Comparison of ENCODE assay signal across 8 cellular contexts in the genomic region with DNA sequence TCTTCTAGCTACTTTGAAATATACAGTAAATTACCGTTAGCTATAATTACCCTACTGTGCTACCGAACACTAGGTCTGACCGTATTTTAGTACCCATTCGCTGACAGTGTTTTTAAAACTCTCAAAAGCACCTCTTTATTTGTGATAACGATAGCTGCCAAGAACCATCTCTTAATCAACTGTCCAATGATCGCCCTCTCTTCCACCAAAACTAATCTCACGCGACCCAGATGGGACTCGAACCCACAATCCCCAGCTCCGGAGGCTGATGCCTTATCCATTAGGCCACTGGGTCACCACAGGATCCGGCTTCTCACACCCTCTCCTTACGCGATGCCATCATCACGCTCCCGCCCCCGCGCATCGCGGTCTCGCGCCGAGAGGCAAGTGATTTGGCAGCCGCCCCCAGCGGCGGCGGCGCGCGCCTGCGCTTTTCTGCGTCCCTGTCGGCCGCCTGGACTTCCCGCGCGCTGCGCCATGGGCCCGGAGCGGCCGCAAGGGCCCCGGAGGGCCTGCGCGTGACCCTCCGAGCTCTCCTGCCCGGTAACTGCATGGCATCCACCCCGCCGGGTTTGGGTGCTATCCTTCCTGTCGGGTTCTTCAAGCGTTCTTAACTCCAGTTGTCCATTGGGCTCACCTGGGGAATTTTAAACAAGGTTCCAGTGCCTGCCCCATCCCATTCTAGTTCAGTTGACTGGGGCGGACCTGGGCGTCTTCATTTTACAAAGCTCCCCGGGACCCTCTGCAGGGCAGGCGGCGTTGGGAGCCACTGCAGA. TPM values are rescaled to one million over a fixed set of nuclear protein-coding genes. Genes with fewer than 3 reads are reported as not detected.
A peak's percentile ranks its signal among the peaks of the same experiment; 100 is the strongest.
DNase-seq lines count a peak whose midpoint lies in the region; ATAC-seq, FAIRE-seq and TF ChIP-seq lines count a peak whose summit lies in the region.

No MANE protein-coding gene starts in this region.

- H3K4me1 ChIP-seq in rectal smooth muscle tissue (ENCODE audit: control insufficient read depth, insufficient read depth, low read length) (peaks cover 2% of the 10 kb centered on the region), aorta (ENCODE audit: control insufficient read depth in 1 of 2, insufficient read depth in 2 of 2, low read length in 2 of 2) (no peaks in the 10 kb centered on the region)

- H3K4me3 Mint-ChIP-seq in T-helper 2 cell treated with Interferon-gamma antibody and Interleukin-4, amounts not matched to agents 5 μg/mL and 100 μg/mL, for 36 hours = peak overlapping the region; percentile 84

- in situ Hi-C loops in astrocyte of the cerebellum (cut with HindIII; ENCODE audit: low sequenced_read_pairs) = no loop called here

- no peaks in the 10 kb centered on the region for H3K9me3 ChIP-seq in aorta (ENCODE audit: control insufficient read depth, low read length)

- WGBS in aorta, 2 donors = 1 to 2% methylated on average over 47 to 54 of the region's 54 CpGs

- TF ChIP-seq CTCF in astrocyte of the cerebellum (IDR thresholded peaks at IDR 0.05; ENCODE audit: low read depth, low read length, missing control alignments) = peak; percentile 42

- peak; percentile 96 for DNase-seq in GM18507 (ENCODE audit: extremely low spot score, insufficient read length, low read depth)
- peak; percentile 64 for DNase-seq in NCI-H187 treated with DMSO at 0.1 percent for 48 hours (lab: John Stamatoyannopoulos, UW)
- DNase-seq in T-helper 2 cell treated with Interferon-gamma antibody and Interleukin-4, amounts not matched to agents 5 μg/mL and 100 μg/mL, for 36 hours (ENCODE audit: low spot score) = peak; percentile 98
- peak; percentile 85 for DNase-seq in astrocyte of the cerebellum (ENCODE audit: low read depth)
- DNase-seq in hepatic stellate cell (ENCODE audit: low spot score) = peak; percentile 93
- DNase-seq in aorta = peak; percentile 96 to 99

- peak overlapping the region; percentile 81 for H3K27ac Mint-ChIP-seq in T-helper 2 cell treated with Interferon-gamma antibody and Interleukin-4, amounts not matched to agents 5 μg/mL and 100 μg/mL, for 36 hours

- peak overlapping the region; percentile 55 for H3K9ac ChIP-seq in rectal smooth muscle tissue (ENCODE audit: low read length)

- ATAC-seq in HG02973 (IDR thresholded peaks at IDR 0.05; ENCODE audit: unreplicated experiment) = peak; percentile 86
- ATAC-seq in aorta (ENCODE audit: low FRiP score) = peak; percentile 98

- H3K36me3 Mint-ChIP-seq in T-helper 2 cell treated with Interferon-gamma antibody and Interleukin-4, amounts not matched to agents 5 μg/mL and 100 μg/mL, for 36 hours (ENCODE audit: low read depth) = no peaks in the 10 kb centered on the region

- intact Hi-C loops in aorta (cut with DNase I) = loop anchor here in 1 of 2 donors (2.0 kb wide), 2 partner anchors 15 to 25 kb away; a partner anchor contains a TSS

- H3K4me3 ChIP-seq in astrocyte of the cerebellum (ENCODE audit: low read depth, low read length) = peak overlapping the region; percentile 62
- peak overlapping the region; percentile 75 for H3K4me3 ChIP-seq in rectal smooth muscle tissue (ENCODE audit: low read length)
- peak overlapping the region; percentile 59 to 68 for H3K4me3 ChIP-seq in aorta (ENCODE audit: low read length in 2 of 2)

- FAIRE-seq in GM18507 (lab: Jason Lieb, UNC) = peak; percentile 83

- no peaks in the 10 kb centered on the region for H3K36me3 ChIP-seq in rectal smooth muscle tissue (ENCODE audit: control insufficient read depth, insufficient read depth, low read length)
- H3K36me3 ChIP-seq in aorta (ENCODE audit: control insufficient read depth in 1 of 2, insufficient read depth in 2 of 2, low read length in 1 of 2) = no peaks in the 10 kb centered on the region

- peak overlapping the region; percentile 87 for H3K27ac ChIP-seq in rectal smooth muscle tissue (ENCODE audit: low read depth, low read length)
- H3K27ac ChIP-seq in aorta (ENCODE audit: low read depth in 1 of 2, low read length in 2 of 2) = peak overlapping the region in 1 of 2 donors; percentile 30

- H3K4me1 Mint-ChIP-seq in T-helper 2 cell treated with Interferon-gamma antibody and Interleukin-4, amounts not matched to agents 5 μg/mL and 100 μg/mL, for 36 hours (ENCODE audit: low read depth) = peaks cover 8% of the 10 kb centered on the region

- H3K27me3 ChIP-seq in rectal smooth muscle tissue (ENCODE audit: control insufficient read depth, insufficient read depth, low read length) = no peaks in the 10 kb centered on the region
- no peaks in the 10 kb centered on the region for H3K27me3 ChIP-seq in aorta (ENCODE audit: control insufficient read depth in 1 of 2, insufficient read depth in 2 of 2, low read length in 1 of 2)

- no peaks in the 10 kb centered on the region for H3K9me3 Mint-ChIP-seq in T-helper 2 cell treated with Interferon-gamma antibody and Interleukin-4, amounts not matched to agents 5 μg/mL and 100 μg/mL, for 36 hours

- H3K27me3 Mint-ChIP-seq in T-helper 2 cell treated with Interferon-gamma antibody and Interleukin-4, amounts not matched to agents 5 μg/mL and 100 μg/mL, for 36 hours (ENCODE audit: low read depth) = peaks cover 8% of the 10 kb centered on the region

RNA-seq across cellular contexts. Expression of a gene that starts 15.7 kb away (rescaled TPM):
- 10 to 100 TPM; 19.6 to 20.9 TPM for total RNA-seq in aorta
- polyA plus RNA-seq in aorta = 10 to 100 TPM in 1 of 2 donors, 1 to 10 TPM in 1; 5.8 to 11.1 TPM

RNA-seq across cellular contexts. Expression of a gene that starts 23.6 kb away (rescaled TPM):
- 10 to 100 TPM in 1 of 2 donors, 1 to 10 TPM in 1; 5.2 to 15.8 TPM for total RNA-seq in aorta
- polyA plus RNA-seq in aorta = 10 to 100 TPM in 1 of 2 donors, 1 to 10 TPM in 1; 9.1 to 20.5 TPM
